Comparison of ENCODE assay signal across 8 cellular contexts in genomic region chr19:17244618-17245534, GRCh38. TPM values are rescaled to one million over a fixed set of nuclear protein-coding genes. Genes with fewer than 3 reads are reported as not detected.
DNase-seq lines count a peak whose midpoint lies in the region; ATAC-seq, FAIRE-seq and TF ChIP-seq lines count a peak whose summit lies in the region.

No MANE protein-coding gene starts in this region.

- H3K27me3 ChIP-seq in BLaER1 treated with 17β-estradiol and CSF1 and Interleukin-3, amounts not matched to agents 10 nM and 100 nM: no peaks in the 10 kb centered on the region
- H3K27me3 ChIP-seq in hepatocyte: no peaks in the 10 kb centered on the region
- H3K27me3 ChIP-seq in small intestine (ENCODE audit: control insufficient read depth in 2 of 2, insufficient read depth in 2 of 2, low read length in 2 of 2): no peaks in the 10 kb centered on the region

- H3K4me1 Mint-ChIP-seq in activated CD8-positive, alpha-beta T cell treated with anti-CD3 and anti-CD28 coated beads for 36 hours (ENCODE audit: low read depth): peaks cover 9% of the 10 kb centered on the region

- H3K79me2 ChIP-seq in hepatocyte: peaks cover 48% of the 10 kb centered on the region

- H3K27me3 Mint-ChIP-seq in activated CD8-positive, alpha-beta T cell treated with anti-CD3 and anti-CD28 coated beads for 36 hours: peaks cover 7% of the 10 kb centered on the region

- CTCF ChIA-PET in activated CD8-positive, alpha-beta T cell treated with anti-CD3 and anti-CD28 coated beads for 36 hours (lab: Charles Lee): interaction anchor here (2.0 kb wide), 1 partner anchor 9 kb away, joined by 9 read pairs; no protein-coding TSS in a partner anchor

- peaks cover 22 to 53% (median 40%) of the 10 kb centered on the region in 11 experiments; a peak in 21 of 22 replicates for H4K20me1 ChIP-seq in BLaER1 treated with 17β-estradiol and CSF1 and Interleukin-3, amounts not matched to agents 10 nM and 100 nM
- H4K20me1 ChIP-seq in hepatocyte (ENCODE audit: insufficient read depth, poor library complexity, severe bottlenecking): peaks cover 31% of the 10 kb centered on the region

- H2AFZ ChIP-seq in hepatocyte: no peak overlapping the region

- ATAC-seq in HG02610 (IDR thresholded peaks at IDR 0.05; ENCODE audit: unreplicated experiment) (peak; percentile 11), HG02870 (IDR thresholded peaks at IDR 0.05; ENCODE audit: unreplicated experiment) (no peak)
- no peak for ATAC-seq in activated CD8-positive, alpha-beta T cell treated with anti-CD3 and anti-CD28 coated beads for 36 hours

- no peak for TF ChIP-seq CTCF in activated CD8-positive, alpha-beta T cell treated with anti-CD3 and anti-CD28 coated beads for 36 hours (IDR thresholded peaks at IDR 0.05)
- TF ChIP-seq CTCF in hepatocyte (IDR thresholded peaks at IDR 0.05; ENCODE audit: poor library complexity): no peak

- H3K9me2 ChIP-seq in hepatocyte (replicated peaks; ENCODE audit: insufficient read depth): no peaks in the 10 kb centered on the region

- no peak for DNase-seq in activated CD8-positive, alpha-beta T cell treated with anti-CD3 and anti-CD28 coated beads for 36 hours
- DNase-seq in hepatocyte (ENCODE audit: low spot score) (peak; percentile 75), small intestine (no peak), mesenteric fat pad (ENCODE audit: low spot score) (no peak)
- DNase-seq in activated CD4-positive, CD25-positive, alpha-beta regulatory T cell treated with anti-CD3 and anti-CD28 coated beads, Interleukin-2, amount 50 U/mL, for 72 hours: no peak

- H3K4me3 ChIP-seq in BLaER1 treated with 17β-estradiol and CSF1 and Interleukin-3, amounts not matched to agents 10 nM and 100 nM: peak overlapping the region; percentile 79 to 98 (median 90)
- H3K4me3 ChIP-seq in hepatocyte (peak overlapping the region; percentile 95), small intestine (ENCODE audit: low read depth in 1 of 2, low read length in 2 of 2) (peak overlapping the region; percentile 86 to 93)

- no peaks in the 10 kb centered on the region for H3K9me3 Mint-ChIP-seq in activated CD8-positive, alpha-beta T cell treated with anti-CD3 and anti-CD28 coated beads for 36 hours

- peaks cover 37 to 66% (median 55%) of the 10 kb centered on the region in 10 experiments for H3K4me1 ChIP-seq in BLaER1 treated with 17β-estradiol and CSF1 and Interleukin-3, amounts not matched to agents 10 nM and 100 nM
- H3K4me1 ChIP-seq in hepatocyte (ENCODE audit: insufficient read depth): peaks cover 62% of the 10 kb centered on the region
- peaks cover 3 to 6% of the 10 kb centered on the region in 2 donors for H3K4me1 ChIP-seq in small intestine (ENCODE audit: control insufficient read depth in 2 of 2, insufficient read depth in 1 of 2, low read depth in 1 of 2, low read length in 1 of 2)

- H3K27ac Mint-ChIP-seq in activated CD8-positive, alpha-beta T cell treated with anti-CD3 and anti-CD28 coated beads for 36 hours: no peak overlapping the region

- H3K27ac ChIP-seq in BLaER1 treated with 17β-estradiol and CSF1 and Interleukin-3, amounts not matched to agents 10 nM and 100 nM: peak overlapping the region; percentile 53 to 92 (median 80)
- H3K27ac ChIP-seq in hepatocyte (peak overlapping the region; percentile 86), small intestine (ENCODE audit: low read depth in 1 of 2, low read length in 1 of 2) (peak overlapping the region; percentile 83 to 91)

- WGBS in hepatocyte (ENCODE audit: low lambda C conversion rate, missing lambda C conversion rate): 2% methylated on average over 72 of the region's 100 CpGs
- WGBS in small intestine, 3 donors: 1 to 4% (median 2%) methylated on average over 36 to 100 of the region's 100 CpGs

- POLR2A ChIA-PET in activated CD8-positive, alpha-beta T cell treated with anti-CD3 and anti-CD28 coated beads for 36 hours (lab: Charles Lee): interaction anchor here (1.6 kb wide), 1 partner anchor 9 kb away, joined by 5 read pairs; no protein-coding TSS in a partner anchor

- H3K4me2 ChIP-seq in BLaER1 treated with 17β-estradiol and CSF1 and Interleukin-3, amounts not matched to agents 10 nM and 100 nM: peak overlapping the region; percentile 93 to 100 (median 99)
- H3K4me2 ChIP-seq in hepatocyte: peak overlapping the region; percentile 98

- no peaks in the 10 kb centered on the region for H3K9me3 ChIP-seq in BLaER1 treated with 17β-estradiol and CSF1 and Interleukin-3, amounts not matched to agents 10 nM and 100 nM (replicated peaks in 1 of 11)
- H3K9me3 ChIP-seq in hepatocyte (ENCODE audit: low read depth): no peaks in the 10 kb centered on the region
- no peaks in the 10 kb centered on the region for H3K9me3 ChIP-seq in small intestine (ENCODE audit: control insufficient read depth, low read depth)

- no peak for FAIRE-seq in small intestine (lab: Jason Lieb, UNC)

- peak overlapping the region; percentile 83 to 91 (median 87) for H3K9ac ChIP-seq in BLaER1 treated with 17β-estradiol and CSF1 and Interleukin-3, amounts not matched to agents 10 nM and 100 nM

- H3K36me3 ChIP-seq in BLaER1 treated with 17β-estradiol and CSF1 and Interleukin-3, amounts not matched to agents 10 nM and 100 nM: peaks cover 0 to 17% (median 10%) of the 10 kb centered on the region in 11 experiments; a peak in 10 of 22 replicates
- H3K36me3 ChIP-seq in hepatocyte (replicated peaks; ENCODE audit: insufficient read depth, low read depth): no peaks in the 10 kb centered on the region
- H3K36me3 ChIP-seq in small intestine (ENCODE audit: control insufficient read depth in 2 of 2, insufficient read depth in 2 of 2, low read length in 2 of 2): peaks cover 0 to 4% of the 10 kb centered on the region in 2 donors

- H3K4me3 Mint-ChIP-seq in activated CD8-positive, alpha-beta T cell treated with anti-CD3 and anti-CD28 coated beads for 36 hours: peak overlapping the region; percentile 52

- H3K36me3 Mint-ChIP-seq in activated CD8-positive, alpha-beta T cell treated with anti-CD3 and anti-CD28 coated beads for 36 hours (ENCODE audit: low read depth): no peaks in the 10 kb centered on the region

- intact Hi-C loops in activated CD8-positive, alpha-beta T cell treated with anti-CD3 and anti-CD28 coated beads for 36 hours (cut with micrococcal nuclease): no loop called here

RNA-seq across cellular contexts. Expression of gene NR2F6, which starts 0.8 kb away (rescaled TPM):
- total RNA-seq in activated CD8-positive, alpha-beta T cell treated with anti-CD3 and anti-CD28 coated beads for 36 hours: 1 to 10 TPM; 7.0 TPM
- total RNA-seq in hepatocyte (116 and 133 TPM in 2 replicates), mesenteric fat pad (42.8 TPM)
- polyA plus RNA-seq in hepatocyte (157 and 169 TPM in 2 replicates), small intestine (10 to 100 TPM; 41.6 to 93.0 (median 87.0) TPM)

RNA-seq across cellular contexts. Expression of gene OCEL1, which starts 18.9 kb away (rescaled TPM):
- total RNA-seq in activated CD8-positive, alpha-beta T cell treated with anti-CD3 and anti-CD28 coated beads for 36 hours: 10 to 100 TPM; 20.1 TPM
- 9.5 and 15.3 TPM in 2 replicates for total RNA-seq in hepatocyte
- polyA plus RNA-seq in hepatocyte: 44.7 and 47.7 TPM in 2 replicates
- polyA plus RNA-seq in small intestine: 10 to 100 TPM; 24.0 to 93.7 (median 58.9) TPM
- total RNA-seq in mesenteric fat pad: 29.0 TPM

RNA-seq across cellular contexts. Expression of gene USHBP1, which starts 19.7 kb away (rescaled TPM):
- total RNA-seq in activated CD8-positive, alpha-beta T cell treated with anti-CD3 and anti-CD28 coated beads for 36 hours: under 1 TPM in 1 of 2 experiments, not detected in 1; 0.29 TPM
- total RNA-seq in hepatocyte (3.0 TPM in 1 of 2 replicates, not detected in the other), mesenteric fat pad (11.3 TPM)
- polyA plus RNA-seq in hepatocyte (0.98 and 1.2 TPM in 2 replicates), small intestine (1 to 10 TPM in 2 of 3 donors, not detected in 1; 1.4 to 4.7 TPM)

RNA-seq across cellular contexts. Expression of gene BABAM1, which starts 22.4 kb away (rescaled TPM):
- total RNA-seq in activated CD8-positive, alpha-beta T cell treated with anti-CD3 and anti-CD28 coated beads for 36 hours: 100 to 1,000 TPM; 105 to 106 TPM
- total RNA-seq in hepatocyte (63.8 and 71.4 TPM in 2 replicates), mesenteric fat pad (66.0 TPM)
- polyA plus RNA-seq in hepatocyte (94.1 and 97.9 TPM in 2 replicates), small intestine (10 to 100 TPM; 75.3 to 82.7 (median 75.4) TPM)

RNA-seq across cellular contexts. Expression of gene USE1, which starts 29.7 kb away (rescaled TPM):
- total RNA-seq in activated CD8-positive, alpha-beta T cell treated with anti-CD3 and anti-CD28 coated beads for 36 hours: 10 to 100 TPM; 26.5 to 27.1 TPM
- total RNA-seq in hepatocyte: 22.4 and 26.9 TPM in 2 replicates
- 42.6 and 46.7 TPM in 2 replicates for polyA plus RNA-seq in hepatocyte
- 10 to 100 TPM; 33.8 to 40.5 (median 40.5) TPM for polyA plus RNA-seq in small intestine
- total RNA-seq in mesenteric fat pad: 33.2 TPM
